ENCODE assay signal across 27 cellular contexts in genomic region chr7:44782460-44782859, GRCh38.
"Had no signal": no experiment of that assay in that cellular context is flagged by ENCODE, and none has a peak within 500 bp of the region (broad histone marks: within the 10 kb centered on the region; RNA-seq: fewer than 3 reads in every experiment).

No MANE protein-coding gene starts in this region.

- ATAC-seq: effector memory CD8-positive, alpha-beta T cell; esophagus mucosa; gastroesophageal sphincter; heart left ventricle; left cardiac atrium; left lung; mucosa of descending colon; natural killer cell treated with Interleukin-12 subunit alpha and Interleukin-12 subunit beta and Interleukin-15 and Interleukin-18, amount 100 ng/mL, for 72 hours; stimulated activated naive B cell treated with anti-CD40 and anti-IgM and Interleukin-4, amounts not matched to agents 10 μg/mL and 1 μg/mL and 100 μg/mL, for 72 hours; upper lobe of right lung had no signal

- H3K9me3 ChIP-seq: mucosa of descending colon, prostate gland, right atrium auricular region, suprapubic skin, transverse colon, upper lobe of right lung, uterus had no signal

- H3K36me3 ChIP-seq: gastroesophageal sphincter, heart left ventricle, left lung, neural progenitor cell, prostate gland, right atrium auricular region, sigmoid colon, suprapubic skin, transverse colon, upper lobe of right lung, uterus had no signal

- H3K4me1 Mint-ChIP-seq: mesothelial cell of epicardium, neural progenitor cell had no signal

- H3K27ac ChIP-seq: epithelial cell of prostate, gastroesophageal sphincter, heart left ventricle, left lung, neural progenitor cell, prostate gland, right atrium auricular region, sigmoid colon, suprapubic skin, transverse colon, upper lobe of right lung, uterus had no signal

- FAIRE-seq: islet of Langerhans had no signal

- H3K27ac Mint-ChIP-seq: effector memory CD8-positive, alpha-beta T cell; mesothelial cell of epicardium; natural killer cell treated with Interleukin-12 subunit alpha and Interleukin-12 subunit beta and Interleukin-15 and Interleukin-18, amount 100 ng/mL, for 72 hours; neural progenitor cell; stimulated activated naive B cell treated with anti-CD40 and anti-IgM and Interleukin-4, amounts not matched to agents 10 μg/mL and 1 μg/mL and 100 μg/mL, for 72 hours; stimulated activated naive CD8-positive, alpha-beta T cell treated with anti-CD3 and anti-CD28 coated beads, Interleukin-15, Interleukin-2, amounts not matched to agents 100 ng/mL and 50 ng/mL, for 24 hours had no signal

- H3K27me3 Mint-ChIP-seq: effector memory CD8-positive, alpha-beta T cell; naive B cell; natural killer cell treated with Interleukin-12 subunit alpha and Interleukin-12 subunit beta and Interleukin-15 and Interleukin-18, amount 100 ng/mL, for 72 hours; stimulated activated naive B cell treated with anti-CD40 and anti-IgM and Interleukin-4, amounts not matched to agents 10 μg/mL and 1 μg/mL and 100 μg/mL, for 72 hours; stimulated activated naive CD8-positive, alpha-beta T cell treated with anti-CD3 and anti-CD28 coated beads, Interleukin-15, Interleukin-2, amounts not matched to agents 100 ng/mL and 50 ng/mL, for 24 hours had no signal

- H3K27me3 ChIP-seq: gastroesophageal sphincter, heart left ventricle, left lung, neural progenitor cell, right atrium auricular region, sigmoid colon, suprapubic skin, transverse colon, upper lobe of right lung, uterus had no signal

- H3K4me2 ChIP-seq: neural progenitor cell had no signal

- H3K4me3 Mint-ChIP-seq: effector memory CD8-positive, alpha-beta T cell; mesothelial cell of epicardium; naive B cell; natural killer cell treated with Interleukin-12 subunit alpha and Interleukin-12 subunit beta and Interleukin-15 and Interleukin-18, amount 100 ng/mL, for 72 hours; neural progenitor cell; stimulated activated naive B cell treated with anti-CD40 and anti-IgM and Interleukin-4, amounts not matched to agents 10 μg/mL and 1 μg/mL and 100 μg/mL, for 72 hours; stimulated activated naive CD8-positive, alpha-beta T cell treated with anti-CD3 and anti-CD28 coated beads, Interleukin-15, Interleukin-2, amounts not matched to agents 100 ng/mL and 50 ng/mL, for 24 hours had no signal

- H3K4me3 ChIP-seq: gastroesophageal sphincter, heart left ventricle, left lung, mucosa of descending colon, neural progenitor cell, prostate gland, right atrium auricular region, sigmoid colon, suprapubic skin, transverse colon, upper lobe of right lung, uterus had no signal

- H2AFZ ChIP-seq: neural progenitor cell had no signal

- H3K36me3 Mint-ChIP-seq: mesothelial cell of epicardium had no signal

- H3K9ac ChIP-seq: neural progenitor cell had no signal

- DNase-seq: cortex of kidney; effector memory CD8-positive, alpha-beta T cell; foreskin fibroblast; heart left ventricle; hippocampal formation; left cardiac atrium; left lung; mesenchymal stem cell; mucosa of descending colon; naive B cell; sigmoid colon; stimulated activated CD4-positive, alpha-beta T cell treated with anti-CD3 and anti-CD28 coated beads, Interleukin-2, amount 100 ng/mL, for 24 hours; stimulated activated naive B cell treated with anti-CD40 and anti-IgM and Interleukin-4, amounts not matched to agents 10 μg/mL and 1 μg/mL and 100 μg/mL, for 72 hours; transverse colon; upper lobe of right lung; uterus had no signal

- H3K4me1 ChIP-seq: gastroesophageal sphincter, heart left ventricle, left lung, prostate gland, right atrium auricular region, sigmoid colon, transverse colon, upper lobe of right lung, uterus had no signal
